Comparison of ENCODE assay signal across 23 cellular contexts in the genomic region with DNA sequence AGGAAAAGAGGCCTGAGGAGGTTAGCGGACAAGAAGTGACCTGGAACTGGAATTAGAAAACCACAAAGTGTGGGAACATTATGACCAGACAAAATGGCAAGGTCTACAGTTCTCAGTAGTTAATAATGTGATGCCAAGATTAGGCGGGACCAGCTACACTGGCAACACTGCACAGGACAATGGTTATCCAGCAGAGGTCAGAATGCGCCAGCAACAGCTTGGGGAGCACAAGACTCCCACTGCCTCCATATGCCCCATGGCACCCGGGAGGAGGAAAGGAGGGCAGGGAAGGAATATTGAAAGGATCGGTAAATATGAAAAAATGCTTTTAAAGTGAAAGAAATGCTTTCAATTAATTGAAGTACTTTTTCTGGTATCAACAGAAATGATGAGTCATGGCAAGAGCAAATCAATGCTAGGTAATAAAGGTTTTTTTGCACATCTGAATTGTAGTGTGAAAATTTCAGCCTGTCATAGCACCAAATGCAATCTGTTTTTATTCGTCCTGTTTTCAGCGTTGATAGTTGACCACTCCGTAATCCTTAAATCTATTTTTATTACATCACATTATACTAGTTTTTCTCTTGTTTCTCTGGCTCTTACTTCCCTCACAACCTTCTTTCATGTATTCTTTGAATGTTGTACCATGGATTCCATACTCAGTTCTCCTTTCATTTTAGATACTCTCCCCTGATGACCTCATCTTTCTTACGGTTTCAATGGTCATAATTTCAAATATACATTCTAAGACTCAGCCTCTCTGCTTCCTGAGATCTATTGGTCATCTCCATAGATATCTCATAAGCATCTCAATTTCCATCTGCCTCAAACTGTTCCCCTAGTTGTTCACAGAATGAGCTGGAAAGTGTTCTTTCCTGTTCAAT. TPM values are rescaled to one million over a fixed set of nuclear protein-coding genes. Genes with fewer than 3 reads are reported as not detected.
A peak's percentile ranks its signal among the peaks of the same experiment; 100 is the strongest.
DNase-seq lines count a peak whose midpoint lies in the region; ATAC-seq and TF ChIP-seq lines count a peak whose summit lies in the region.
"Had no signal": no experiment of that assay in that cellular context is flagged by ENCODE, and none has a peak within 500 bp of the region (broad histone marks: within the 10 kb centered on the region; RNA-seq: fewer than 3 reads in every experiment).

No MANE protein-coding gene starts in this region.

- CTCF ChIA-PET in HCT116 (lab: Charles Lee) = interaction anchor here (1.1 kb wide), 1 partner anchor 119 kb away, joined by 3 read pairs; no protein-coding TSS in a partner anchor

- TF ChIP-seq CTCF in HCT116 (IDR thresholded peaks at IDR 0.05 in 2 of 3, conservative IDR thresholded peaks at IDR 0.05 in 1 of 3; ENCODE audit: borderline replicate concordance in 1 of 3, insufficient read depth in 1 of 3, low read depth in 2 of 3, low read length in 2 of 3) = peak in 2 of 3 experiments; percentile 23 to 35; a peak in 2 of 6 replicates
- TF ChIP-seq CTCF in left ventricle myocardium inferior (IDR thresholded peaks at IDR 0.05; ENCODE audit: borderline replicate concordance) = no peak

- peaks cover 8% of the 10 kb centered on the region for H3K27me3 Mint-ChIP-seq in activated naive CD8-positive, alpha-beta T cell treated with anti-CD3 and anti-CD28 coated beads, Interleukin-2, amount 50 U/mL, for 24 hours
- H3K27me3 Mint-ChIP-seq: brain had no signal

- H3K4me1 Mint-ChIP-seq in activated naive CD8-positive, alpha-beta T cell treated with anti-CD3 and anti-CD28 coated beads, Interleukin-2, amount 50 U/mL, for 24 hours = peaks cover 2% of the 10 kb centered on the region
- H3K4me1 Mint-ChIP-seq: naive B cell had no signal

- H3K4me1 ChIP-seq in HCT116 (ENCODE audit: control insufficient read depth in 1 of 2, insufficient read depth in 2 of 2, low read length in 2 of 2) = no peaks in the 10 kb centered on the region
- H3K4me1 ChIP-seq in iPS DF 6.9 (ENCODE audit: control insufficient read depth, insufficient read depth, low read length) = no peaks in the 10 kb centered on the region
- H3K4me1 ChIP-seq in left ventricle myocardium inferior = no peaks in the 10 kb centered on the region

- peak; percentile 69 for ATAC-seq in HCT116
- ATAC-seq in activated naive CD8-positive, alpha-beta T cell treated with anti-CD3 and anti-CD28 coated beads, Interleukin-2, amount 50 U/mL, for 24 hours = no peak
- ATAC-seq: activated CD4-positive, CD25-positive, alpha-beta regulatory T cell treated with anti-CD3 and anti-CD28 coated beads, Interleukin-2, amount 50 U/mL, for 24 hours; activated CD8-positive, alpha-beta T cell treated with anti-CD3 and anti-CD28 coated beads for 36 hours; CD8-positive, alpha-beta T cell had no signal

- H3K9me2 ChIP-seq in HCT116 (ENCODE audit: insufficient read depth) = no peaks in the 10 kb centered on the region

- no peaks in the 10 kb centered on the region for H3K36me3 Mint-ChIP-seq in activated naive CD8-positive, alpha-beta T cell treated with anti-CD3 and anti-CD28 coated beads, Interleukin-2, amount 50 U/mL, for 24 hours (ENCODE audit: low read depth)
- H3K36me3 Mint-ChIP-seq: brain; CD8-positive, alpha-beta T cell; naive B cell had no signal

- POLR2A ChIA-PET in HCT116 (lab: Charles Lee) = no interaction called here

- 100% methylated on average over 2 of the region's 9 CpGs for WGBS in iPS DF 6.9 (ENCODE audit: insufficient coverage, insufficient read length)

- no peak overlapping the region for H3K9ac ChIP-seq in HCT116 (ENCODE audit: low read length)

- RAD21 ChIA-PET in HCT116 (lab: Charles Lee; ENCODE audit: low non-redundant PET in 1 of 2, low total read pairs in 2 of 2, uncharacterized antibody in 2 of 2, unreplicated experiment in 2 of 2) = no interaction called here

- no peaks in the 10 kb centered on the region for H4K20me1 ChIP-seq in HCT116 (ENCODE audit: insufficient read depth)

- no peaks in the 10 kb centered on the region for H3K27me3 ChIP-seq in HCT116 (ENCODE audit: insufficient read depth, low read length)
- H3K27me3 ChIP-seq in iPS DF 6.9 (ENCODE audit: control insufficient read depth, insufficient read depth, low read length) = no peaks in the 10 kb centered on the region
- no peaks in the 10 kb centered on the region for H3K27me3 ChIP-seq in left ventricle myocardium inferior (ENCODE audit: low read depth)

- H3K27ac ChIP-seq in HCT116 (ENCODE audit: low read depth, low read length) = no peak overlapping the region
- no peak overlapping the region for H3K27ac ChIP-seq in iPS DF 6.9 (ENCODE audit: low read length)
- H3K27ac ChIP-seq in left ventricle myocardium inferior (replicated peaks) = no peak overlapping the region

- no peak overlapping the region for H3K4me2 ChIP-seq in HCT116 (ENCODE audit: low read length)
- H3K4me2 ChIP-seq: smooth muscle cell had no signal

- H3K4me3 ChIP-seq in HCT116 (replicated peaks in 1 of 2; ENCODE audit: low read depth in 1 of 2, low read length in 2 of 2) (no peak overlapping the region), iPS DF 6.9 (ENCODE audit: low read length) (no peak overlapping the region), left ventricle myocardium inferior (no peak overlapping the region)
- H3K4me3 ChIP-seq: smooth muscle cell had no signal

- BruUV-seq in HCT116 (replicated peaks; lab: Mats Ljungman, UMichigan) = no TSS peak

- intact Hi-C loops in HCT116 (cut with micrococcal nuclease) (no loop called here), left ventricle myocardium inferior (cut with micrococcal nuclease) (no loop called here)

- H3K36me3 ChIP-seq in HCT116 (ENCODE audit: control insufficient read depth in 1 of 2, insufficient read depth in 2 of 2, low read length in 2 of 2) (no peaks in the 10 kb centered on the region), iPS DF 6.9 (ENCODE audit: control insufficient read depth, insufficient read depth, low read length) (no peaks in the 10 kb centered on the region), left ventricle myocardium inferior (no peaks in the 10 kb centered on the region)

- H3K79me2 ChIP-seq in HCT116 (ENCODE audit: insufficient read depth, low read length) = no peaks in the 10 kb centered on the region

- DNase-seq in ELF-1 (ENCODE audit: low read depth, low spot score) = peak; percentile 2
- no peak for DNase-seq in HCT116 (ENCODE audit: low read depth, low spot score)
- peak; percentile 16 for DNase-seq in RPMI7951 (ENCODE audit: low read depth)
- DNase-seq in iPS DF 6.9 (ENCODE audit: low read depth, low spot score) = peak; percentile 11
- DNase-seq in stimulated activated CD4-positive, alpha-beta T cell treated with anti-CD3 and anti-CD28 coated beads, Interleukin-12 subunit alpha, Interleukin-12 subunit beta, amount 100 ng/mL, for 4 hours = no peak
- DNase-seq in activated naive CD8-positive, alpha-beta T cell treated with anti-CD3 and anti-CD28 coated beads, Interleukin-2, amount 50 U/mL, for 24 hours = no peak
- DNase-seq in NCI-H345 treated with DMSO at 0.1 percent for 48 hours (lab: John Stamatoyannopoulos, UW; ENCODE audit: unreplicated experiment) = no peak
- no peak for DNase-seq in left ventricle myocardium inferior
- DNase-seq: activated CD8-positive, alpha-beta T cell treated with anti-CD3 and anti-CD28 coated beads for 36 hours; activated gamma-delta T cell; activated T-cell treated with anti-CD3 and anti-CD28 coated beads for 4 hours; CD8-positive, alpha-beta T cell; mesenchymal stem cell; naive B cell; NCI-H1436; NCI-H524 treated with DMSO at 0.1 percent for 48 hours; stimulated activated CD4-positive, alpha-beta T cell treated with anti-CD3 and anti-CD28 coated beads, Interleukin-4, amount 100 ng/mL, for 1 hour; stimulated activated naive CD4-positive, alpha-beta T cell treated with Interleukin-2 at 50 U/mL for 16 hours; T1000 had no signal

- H3K27ac Mint-ChIP-seq in activated naive CD8-positive, alpha-beta T cell treated with anti-CD3 and anti-CD28 coated beads, Interleukin-2, amount 50 U/mL, for 24 hours = no peak overlapping the region
- H3K27ac Mint-ChIP-seq: activated CD8-positive, alpha-beta T cell treated with anti-CD3 and anti-CD28 coated beads for 36 hours; brain; CD8-positive, alpha-beta T cell; naive B cell had no signal

- no peaks in the 10 kb centered on the region for H3K9me3 ChIP-seq in HCT116 (ENCODE audit: control insufficient read depth in 1 of 2, insufficient read depth in 1 of 2, low read depth in 1 of 2, low read length in 2 of 2)
- H3K9me3 ChIP-seq in iPS DF 6.9 (ENCODE audit: control insufficient read depth, insufficient read depth, low read length) = no peaks in the 10 kb centered on the region
- H3K9me3 ChIP-seq in left ventricle myocardium inferior (replicated peaks) = peaks cover 11% of the 10 kb centered on the region

- H3K9me3 Mint-ChIP-seq in activated naive CD8-positive, alpha-beta T cell treated with anti-CD3 and anti-CD28 coated beads, Interleukin-2, amount 50 U/mL, for 24 hours = no peaks in the 10 kb centered on the region
- H3K9me3 Mint-ChIP-seq: activated CD8-positive, alpha-beta T cell treated with anti-CD3 and anti-CD28 coated beads for 36 hours had no signal

- H3K4me3 Mint-ChIP-seq in activated naive CD8-positive, alpha-beta T cell treated with anti-CD3 and anti-CD28 coated beads, Interleukin-2, amount 50 U/mL, for 24 hours = no peak overlapping the region
- H3K4me3 Mint-ChIP-seq: activated CD8-positive, alpha-beta T cell treated with anti-CD3 and anti-CD28 coated beads for 36 hours; brain; CD8-positive, alpha-beta T cell; naive B cell had no signal

- peak; percentile 35; the same call in 1 of the 2 replicates for TF ChIP-seq RAD21 in HCT116 (IDR thresholded peaks at IDR 0.05; ENCODE audit: low read depth)

- no peak overlapping the region for H2AFZ ChIP-seq in HCT116 (ENCODE audit: low read depth, low read length, poor library complexity, severe bottlenecking)

- TF ChIP-seq POLR2A in HCT116 (IDR thresholded peaks at IDR 0.05; ENCODE audit: borderline replicate concordance, extremely low read depth, insufficient read depth, insufficient read length) = no peak

TF ChIP-seq in HCT116, 20 proteins besides CTCF, POLR2A, EP300 and RAD21 (continues in another document):
- TF ChIP-seq YY1 (IDR thresholded peaks at IDR 0.05; ENCODE audit: extremely low read depth, insufficient replicate concordance, low read depth, low read length) (no peak), CEBPB (IDR thresholded peaks at IDR 0.05; ENCODE audit: low read depth) (no peak), JUND (IDR thresholded peaks at IDR 0.05) (no peak), POLR2AphosphoS5 (IDR thresholded peaks at IDR 0.05; ENCODE audit: low read depth, low read length) (no peak), SRF (IDR thresholded peaks at IDR 0.05; ENCODE audit: low read depth) (no peak), MAX (IDR thresholded peaks at IDR 0.05) (no peak)

RNA-seq across cellular contexts. Expression of gene VCAM1, which starts 30.7 kb away (rescaled TPM):
- total RNA-seq in HCT116 (2021; ENCODE audit: unreplicated experiment) = 0.17 TPM
- not detected in 2 replicates for polyA plus RNA-seq in HCT116 (2012)
- 8.5 and 8.6 TPM in 2 replicates for total RNA-seq in RPMI7951 (2014; rRNA removed; shearing (Covaris generic))
- 4.0 TPM for total RNA-seq in left ventricle myocardium inferior
- total RNA-seq: MCF 10A had no signal

Comparison
In these comparisons a context has a peak if more than half of its experiments do, and no peak if none do; other contexts are left out.
1. DNase-seq: peak in ELF-1 (single experiment), RPMI7951 (single experiment) and iPS DF 6.9 (single experiment); none in HCT116 (single experiment), stimulated activated CD4-positive, alpha-beta T cell treated with anti-CD3 and anti-CD28 coated beads, Interleukin-12 subunit alpha, Interleukin-12 subunit beta, amount 100 ng/mL, for 4 hours (single experiment), activated naive CD8-positive, alpha-beta T cell treated with anti-CD3 and anti-CD28 coated beads, Interleukin-2, amount 50 U/mL, for 24 hours (single experiment), NCI-H345 treated with DMSO at 0.1 percent for 48 hours (single experiment) and left ventricle myocardium inferior (single experiment).